Comparison of ENCODE assay signal across 1 cellular context in genomic region chr6:90586675-90587638, GRCh38.
TF ChIP-seq lines count a peak whose summit lies in the region.

Gene MAP3K7 (minus strand): TSS chr6:90587072. CDS start chr6:90586883, 189 bp downstream.

TF ChIP-seq in HepG2, 621 proteins besides CTCF, POLR2A, EP300 and RAD21 (continued from another document and continues in another):
- no peak; the same call in 1 of the 2 replicates for TF ChIP-seq DRAP1 (CRISPR knock-in tag; IDR thresholded peaks at IDR 0.05)
- no peak for TF ChIP-seq SIX4 (CRISPR knock-in tag; IDR thresholded peaks at IDR 0.05)
- no peak for TF ChIP-seq TEAD2 (CRISPR knock-in tag; IDR thresholded peaks at IDR 0.05)
- TF ChIP-seq JDP2 (CRISPR knock-in tag; IDR thresholded peaks at IDR 0.05; ENCODE audit: borderline replicate concordance), result no peak
- no peak; the same call in 1 of the 2 replicates for TF ChIP-seq SALL2 (CRISPR knock-in tag; IDR thresholded peaks at IDR 0.05)
- TF ChIP-seq ZNF234 (CRISPR knock-in tag; conservative IDR thresholded peaks at IDR 0.05), result no peak
- no peak for TF ChIP-seq RBM22 (optimal IDR thresholded peaks at IDR 0.05; ENCODE audit: low read length)
- TF ChIP-seq MLX (CRISPR knock-in tag; IDR thresholded peaks at IDR 0.05), result no peak
- TF ChIP-seq NPAS2 (CRISPR knock-in tag; IDR thresholded peaks at IDR 0.05; ENCODE audit: borderline replicate concordance), result no peak
- no peak for TF ChIP-seq ARID2 (CRISPR knock-in tag; IDR thresholded peaks at IDR 0.05; ENCODE audit: borderline replicate concordance)
- no peak for TF ChIP-seq CBX2 (IDR thresholded peaks at IDR 0.05; ENCODE audit: low read depth, low read length)
- TF ChIP-seq CBX2 (CRISPR knock-in tag; IDR thresholded peaks at IDR 0.05; ENCODE audit: low read depth), result no peak
- no peak for TF ChIP-seq DDIT3 (CRISPR knock-in tag; IDR thresholded peaks at IDR 0.05)
- no peak for TF ChIP-seq ZNF329 (CRISPR knock-in tag; IDR thresholded peaks at IDR 0.05; ENCODE audit: low read depth)
- TF ChIP-seq U2AF1 (optimal IDR thresholded peaks at IDR 0.05; ENCODE audit: low read depth, low read length), result no peak
- TF ChIP-seq DNMT1 (CRISPR knock-in tag; IDR thresholded peaks at IDR 0.05), result no peak
- TF ChIP-seq ZBTB33 (CRISPR knock-in tag; IDR thresholded peaks at IDR 0.05), result no peak
- peak; percentile 65; the same call in 1 of the 2 replicates for TF ChIP-seq IRF2 (CRISPR knock-in tag; IDR thresholded peaks at IDR 0.05)
- no peak for TF ChIP-seq ZBTB20 (CRISPR knock-in tag; IDR thresholded peaks at IDR 0.05; ENCODE audit: borderline replicate concordance, low read depth)
- no peak for TF ChIP-seq ZNF879 (CRISPR knock-in tag; IDR thresholded peaks at IDR 0.05)
- TF ChIP-seq ZNF260 (CRISPR knock-in tag; IDR thresholded peaks at IDR 0.05; ENCODE audit: borderline replicate concordance, low read depth), result no peak
- no peak for TF ChIP-seq SETDB1 (CRISPR knock-in tag; IDR thresholded peaks at IDR 0.05; ENCODE audit: borderline replicate concordance)
- TF ChIP-seq ZBTB7B (CRISPR knock-in tag; IDR thresholded peaks at IDR 0.05), result no peak
- peak; percentile 99 for TF ChIP-seq SIN3A (IDR thresholded peaks at IDR 0.05; ENCODE audit: borderline replicate concordance, low read depth, low read length)
- TF ChIP-seq ZNF607 (CRISPR knock-in tag; IDR thresholded peaks at IDR 0.05; ENCODE audit: borderline replicate concordance), result peak; percentile 72; the same call in 1 of the 2 replicates
- TF ChIP-seq BCL6 (CRISPR knock-in tag; IDR thresholded peaks at IDR 0.05), result peak; percentile 17; the same call in 1 of the 2 replicates
- no peak for TF ChIP-seq JARID2 (CRISPR knock-in tag; IDR thresholded peaks at IDR 0.05; ENCODE audit: insufficient replicate concordance)
- peak; percentile 38; the same call in 1 of the 2 replicates for TF ChIP-seq LCORL (IDR thresholded peaks at IDR 0.05)
- TF ChIP-seq LCORL (CRISPR knock-in tag; IDR thresholded peaks at IDR 0.05), result peak; percentile 24; the same call in 1 of the 2 replicates
- no peak for TF ChIP-seq NFAT5 (CRISPR knock-in tag; IDR thresholded peaks at IDR 0.05)
- TF ChIP-seq MYPOP (CRISPR knock-in tag; IDR thresholded peaks at IDR 0.05), result no peak
- TF ChIP-seq MAFG (CRISPR knock-in tag; IDR thresholded peaks at IDR 0.05), result no peak
- TF ChIP-seq TBL1XR1 (IDR thresholded peaks at IDR 0.05; ENCODE audit: borderline replicate concordance, low read length, partially characterized antibody), result peak; percentile 49
- TF ChIP-seq SP2 (CRISPR knock-in tag; IDR thresholded peaks at IDR 0.05), result peak; percentile 52; the same call in 1 of the 2 replicates
- no peak for TF ChIP-seq ZBTB2 (CRISPR knock-in tag; IDR thresholded peaks at IDR 0.05; ENCODE audit: low read depth)
- no peak for TF ChIP-seq RCOR2 (CRISPR knock-in tag; IDR thresholded peaks at IDR 0.05)
- TF ChIP-seq MYNN (CRISPR knock-in tag; IDR thresholded peaks at IDR 0.05; ENCODE audit: low read depth), result no peak
- TF ChIP-seq ZNF703 (CRISPR knock-in tag; IDR thresholded peaks at IDR 0.05; ENCODE audit: borderline replicate concordance), result peak; percentile 21; the same call in 1 of the 2 replicates
- TF ChIP-seq TCF7L2 (IDR thresholded peaks at IDR 0.05; ENCODE audit: low read depth, low read length), result no peak
- no peak for TF ChIP-seq TCF7 (IDR thresholded peaks at IDR 0.05; ENCODE audit: low read depth)
- 0 out of 2 replicates have a peak, but pooled peaks have one; percentile 18 for TF ChIP-seq ZNF639 (CRISPR knock-in tag; conservative IDR thresholded peaks at IDR 0.05)
- peak; percentile 92 for TF ChIP-seq NFYC (CRISPR knock-in tag; IDR thresholded peaks at IDR 0.05)
- TF ChIP-seq TFAP4 (IDR thresholded peaks at IDR 0.05; ENCODE audit: borderline replicate concordance, low read depth), result no peak
- TF ChIP-seq KLF12 (CRISPR knock-in tag; IDR thresholded peaks at IDR 0.05; ENCODE audit: borderline replicate concordance), result 0 out of 2 replicates have a peak, but pooled peaks have one; percentile 64
- TF ChIP-seq ZBTB34 (CRISPR knock-in tag; IDR thresholded peaks at IDR 0.05), result no peak
- peak; percentile 97 for TF ChIP-seq PHF20 (CRISPR knock-in tag; IDR thresholded peaks at IDR 0.05)
- peak; percentile 86 for TF ChIP-seq ELF1 (CRISPR knock-in tag; IDR thresholded peaks at IDR 0.05)
- TF ChIP-seq BRD4 (CRISPR knock-in tag; IDR thresholded peaks at IDR 0.05), result 0 out of 2 replicates have a peak, but pooled peaks have one; percentile 28
